ENCODE assay signal across 30 cellular contexts in the genomic region with DNA sequence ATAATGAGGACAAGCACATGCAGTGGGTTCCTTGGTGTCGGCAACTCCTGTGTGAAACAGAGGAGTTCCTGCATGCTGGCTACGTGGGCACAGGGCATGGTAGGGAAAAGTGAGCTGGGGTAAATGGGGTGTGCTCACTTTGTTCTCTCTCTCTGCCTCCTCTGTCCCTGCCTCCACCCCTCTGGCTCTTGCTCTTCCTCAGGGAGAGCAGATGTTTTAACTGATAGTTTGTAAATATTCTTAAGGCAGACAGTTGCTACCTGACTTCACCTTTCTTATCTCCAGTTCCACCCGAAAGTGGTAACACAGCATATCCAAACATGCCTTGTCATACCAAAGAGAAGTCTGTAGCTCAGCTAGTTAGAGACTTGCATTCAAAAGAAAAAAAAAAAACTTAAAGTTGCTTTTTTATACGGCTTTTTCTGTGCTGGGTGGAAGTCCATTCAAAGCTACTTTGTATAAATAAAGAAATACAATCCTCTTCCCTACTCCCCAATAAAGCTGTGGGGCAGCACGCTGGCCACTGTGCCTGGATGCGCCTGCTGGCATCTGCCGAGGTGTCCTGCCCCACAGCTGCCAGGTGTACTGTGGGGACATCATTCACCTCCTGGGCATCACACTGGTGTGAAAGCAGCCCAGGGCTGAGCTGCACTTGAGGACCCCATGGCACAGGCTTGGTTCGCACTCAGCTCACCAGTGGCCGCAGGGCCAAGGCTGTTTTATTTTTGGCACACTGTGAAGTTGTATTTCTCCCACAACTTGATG.
DNase-seq lines count a peak whose midpoint lies in the region; ATAC-seq, FAIRE-seq and TF ChIP-seq lines count a peak whose summit lies in the region.
"Had no signal": no experiment of that assay in that cellular context is flagged by ENCODE, and none has a peak within 500 bp of the region (broad histone marks: within the 10 kb centered on the region; RNA-seq: fewer than 3 reads in every experiment).

No MANE protein-coding gene starts in this region.

- no peak for ATAC-seq in foreskin keratinocyte
- ATAC-seq in GM21576 (IDR thresholded peaks at IDR 0.05; ENCODE audit: unreplicated experiment), result no peak
- ATAC-seq: A549; activated CD8-positive, alpha-beta T cell treated with anti-CD3 and anti-CD28 coated beads for 36 hours; activated T-helper 17 cell treated with anti-CD3 and anti-CD28 coated beads, Interleukin-2, amount 50 U/mL, for 72 hours had no signal

- peaks cover 24% of the 10 kb centered on the region for H3K4me1 ChIP-seq in foreskin keratinocyte
- peaks cover 2 to 5% of the 10 kb centered on the region in 2 donors for H3K4me1 ChIP-seq in kidney (ENCODE audit: control insufficient read depth in 1 of 2, insufficient read depth in 1 of 2, low read depth in 1 of 2, low read length in 2 of 2)
- H3K4me1 ChIP-seq: A549, adrenal gland had no signal

- H3K4me3 ChIP-seq in kidney (ENCODE audit: low read length in 2 of 2), result no peak overlapping the region
- H3K4me3 ChIP-seq: A549, adrenal gland, left ventricle myocardium inferior had no signal

- intact Hi-C loops in posterior vena cava (cut with DNase I), result loop anchor here in 1 of 2 donors (5.0 kb wide), 1 partner anchor 81 kb away; no protein-coding TSS in a partner anchor
- intact Hi-C loops in kidney (cut with DNase I), result no loop called here

- no peak for TF ChIP-seq CTCF in foreskin keratinocyte (conservative IDR thresholded peaks at IDR 0.05)
- no peak for TF ChIP-seq CTCF in kidney (IDR thresholded peaks at IDR 0.05; ENCODE audit: borderline replicate concordance, extremely low read depth, insufficient read depth)

- FAIRE-seq in kidney (lab: Jason Lieb, UNC), result no peak
- FAIRE-seq: A549, D721Med, RCC 7860 had no signal

- peak; percentile 9 for DNase-seq in CMK (ENCODE audit: low read depth)
- peak; percentile 28 for DNase-seq in OCI-M1 (lab: John Stamatoyannopoulos, UW)
- peak; percentile 53 to 69 for DNase-seq in foreskin keratinocyte
- peak; percentile 70 for DNase-seq in posterior vena cava (ENCODE audit: low spot score)
- DNase-seq in kidney, result no peak
- no peak for DNase-seq in NCI-H2171 treated with DMSO at 0.1 percent for 48 hours (lab: John Stamatoyannopoulos, UW)
- DNase-seq in HPDE6-E6E7 (ENCODE audit: extremely low spot score), result no peak
- DNase-seq: activated CD8-positive, alpha-beta T cell treated with anti-CD3 and anti-CD28 coated beads for 36 hours; activated naive CD4-positive, alpha-beta T cell treated with anti-CD3 and anti-CD28 coated beads, Interleukin-2, amount 10 ng/mL, durations not matched to agents 7 days and 5 days; adrenal gland; brain microvascular endothelial cell; CD4-positive, CD25-positive, alpha-beta regulatory T cell; glutamatergic neuron; H7; Karpas-422; left ventricle myocardium inferior; naive B cell; NCI-H1417; NCI-H2029; NCI-H2227 treated with DMSO at 0.1 percent for 48 hours; nucleus accumbens; SHP77 treated with DMSO at 0.1 percent for 48 hours; stimulated activated CD4-positive, alpha-beta T cell treated with anti-CD3 and anti-CD28 coated beads, Interleukin-15, amount 100 ng/mL, for 24 hours; stimulated activated CD4-positive, alpha-beta T cell treated with anti-CD3 and anti-CD28 coated beads, Interleukin-4, amount 100 ng/mL, for 4 hours had no signal

- H3K27ac ChIP-seq in foreskin keratinocyte, result no peak overlapping the region
- H3K27ac ChIP-seq in kidney (ENCODE audit: low read depth in 2 of 2, low read length in 2 of 2), result no peak overlapping the region
- H3K27ac ChIP-seq: A549, adrenal gland, HL-60, left ventricle myocardium inferior had no signal

- H3K36me3 ChIP-seq in kidney (ENCODE audit: control insufficient read depth in 1 of 2, insufficient read depth in 2 of 2, low read length in 2 of 2), result no peaks in the 10 kb centered on the region
- H3K36me3 ChIP-seq: adrenal gland, brain microvascular endothelial cell, left ventricle myocardium inferior had no signal

- no peaks in the 10 kb centered on the region for H3K27me3 ChIP-seq in foreskin keratinocyte
- H3K27me3 ChIP-seq: adrenal gland, brain microvascular endothelial cell had no signal

- H3K9me3 ChIP-seq in kidney (ENCODE audit: control insufficient read depth in 1 of 2, low read length in 2 of 2), result no peaks in the 10 kb centered on the region
- H3K9me3 ChIP-seq: A549, adrenal gland, left ventricle myocardium inferior had no signal

- no peak overlapping the region for H3K9ac ChIP-seq in kidney (ENCODE audit: low read length in 2 of 2)

Comparison
In these comparisons a context has a peak if more than half of its experiments do, and no peak if none do; other contexts are left out.
1. DNase-seq: peak in CMK (single experiment), OCI-M1 (single experiment), foreskin keratinocyte (2 of 2) and posterior vena cava (single experiment); none in kidney (single experiment), NCI-H2171 treated with DMSO at 0.1 percent for 48 hours (single experiment) and HPDE6-E6E7 (single experiment).